ENCODE assay signal across 8 cellular contexts in the genomic region with DNA sequence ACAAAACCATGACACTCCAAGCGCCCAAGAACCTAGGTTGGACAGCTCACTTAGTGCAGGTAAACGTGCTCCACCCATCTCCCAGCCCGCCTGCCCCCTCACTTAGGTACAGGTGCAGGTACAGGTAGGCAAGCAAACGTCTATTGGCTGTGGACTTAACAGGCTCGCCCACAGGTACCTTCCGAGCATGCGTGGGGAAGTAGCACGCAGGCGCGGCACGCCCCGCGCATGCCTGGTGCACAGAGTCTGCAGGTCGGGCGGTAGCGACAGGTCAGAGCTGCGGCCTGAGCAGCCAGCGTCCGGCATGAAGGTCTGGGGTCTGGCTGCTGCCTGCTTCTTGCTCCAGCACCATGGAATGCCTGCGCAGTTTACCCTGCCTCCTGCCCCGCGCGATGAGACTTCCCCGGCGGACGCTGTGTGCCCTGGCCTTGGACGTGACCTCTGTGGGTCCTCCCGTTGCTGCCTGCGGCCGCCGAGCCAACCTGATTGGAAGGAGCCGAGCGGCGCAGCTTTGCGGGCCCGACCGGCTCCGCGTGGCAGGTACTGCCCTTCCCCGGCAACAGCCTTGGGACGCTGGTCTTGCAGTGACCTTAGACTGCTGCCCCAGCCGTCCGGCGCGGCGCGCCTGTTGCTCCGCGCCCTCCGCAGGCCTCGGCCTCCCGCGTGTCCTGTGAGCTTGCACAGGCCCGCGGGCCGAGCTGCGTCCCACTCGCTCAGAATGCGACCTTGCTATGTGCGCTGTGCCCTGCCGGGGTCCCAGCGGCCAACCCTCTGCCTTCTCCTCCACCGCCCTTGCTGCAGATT.
DNase-seq lines count a peak whose midpoint lies in the region; ATAC-seq lines count a peak whose summit lies in the region.

A gene with protein sequence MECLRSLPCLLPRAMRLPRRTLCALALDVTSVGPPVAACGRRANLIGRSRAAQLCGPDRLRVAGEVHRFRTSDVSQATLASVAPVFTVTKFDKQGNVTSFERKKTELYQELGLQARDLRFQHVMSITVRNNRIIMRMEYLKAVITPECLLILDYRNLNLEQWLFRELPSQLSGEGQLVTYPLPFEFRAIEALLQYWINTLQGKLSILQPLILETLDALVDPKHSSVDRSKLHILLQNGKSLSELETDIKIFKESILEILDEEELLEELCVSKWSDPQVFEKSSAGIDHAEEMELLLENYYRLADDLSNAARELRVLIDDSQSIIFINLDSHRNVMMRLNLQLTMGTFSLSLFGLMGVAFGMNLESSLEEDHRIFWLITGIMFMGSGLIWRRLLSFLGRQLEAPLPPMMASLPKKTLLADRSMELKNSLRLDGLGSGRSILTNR (plus strand): TSS at position 240 of the 804 bp plus-strand sequence. CDS start 111 bp downstream, at position 351.

- H3K4me1 Mint-ChIP-seq in effector memory CD8-positive, alpha-beta T cell (ENCODE audit: low read depth in 2 of 2): peaks cover 12 to 28% of the 10 kb centered on the region in 2 donors
- peaks cover 13% of the 10 kb centered on the region for H3K4me1 Mint-ChIP-seq in memory B cell

- H3K27ac Mint-ChIP-seq in effector memory CD8-positive, alpha-beta T cell: peak within 1 kb of the TSS; percentile 90 to 92
- peak within 1 kb of the TSS; percentile 86 for H3K27ac Mint-ChIP-seq in memory B cell

- ATAC-seq in GM19467 (IDR thresholded peaks at IDR 0.05; ENCODE audit: unreplicated experiment) (peak; percentile 94), memory B cell (ENCODE audit: low read depth) (peak; percentile 96)
- peak; percentile 88 for ATAC-seq in effector memory CD8-positive, alpha-beta T cell (replicated peaks)

- peak within 1 kb of the TSS; percentile 96 to 97 for H3K4me3 Mint-ChIP-seq in effector memory CD8-positive, alpha-beta T cell
- peak within 1 kb of the TSS; percentile 90 for H3K4me3 Mint-ChIP-seq in memory B cell

- no peaks in the 10 kb centered on the region for H3K9me3 Mint-ChIP-seq in effector memory CD8-positive, alpha-beta T cell
- H3K9me3 Mint-ChIP-seq in memory B cell: no peaks in the 10 kb centered on the region

- H3K36me3 Mint-ChIP-seq in effector memory CD8-positive, alpha-beta T cell (ENCODE audit: insufficient read depth): peaks cover 5% of the 10 kb centered on the region
- peaks cover 3% of the 10 kb centered on the region for H3K36me3 Mint-ChIP-seq in memory B cell

- peaks cover 27 to 30% of the 10 kb centered on the region in 2 donors for H3K27me3 Mint-ChIP-seq in effector memory CD8-positive, alpha-beta T cell
- H3K27me3 Mint-ChIP-seq in memory B cell: peaks cover 7% of the 10 kb centered on the region

- peak; percentile 89 for DNase-seq in COLO668 (lab: John Stamatoyannopoulos, UW; ENCODE audit: unreplicated experiment)
- peak; percentile 89 for DNase-seq in HPDE6-E6E7 (ENCODE audit: extremely low spot score)
- DNase-seq in NOMO-1 (lab: John Stamatoyannopoulos, UW; ENCODE audit: unreplicated experiment in 2 of 2): peak; percentile 33 to 55
- peak; percentile 36 to 58 (median 45) for DNase-seq in activated CD8-positive, alpha-beta memory T cell treated with anti-CD3 and anti-CD28 coated beads for 48 hours (ENCODE audit: low read depth in 2 of 3, low spot score in 2 of 3)
- DNase-seq in effector memory CD8-positive, alpha-beta T cell: peak; percentile 53 to 62 (median 60)
- peak; percentile 62 to 67 for DNase-seq in memory B cell (ENCODE audit: low spot score in 2 of 2)
- peak; percentile 50 for DNase-seq in stimulated activated CD8-positive, alpha-beta memory T cell treated with anti-CD3 and anti-CD28 coated beads, Interleukin-12 subunit alpha, Interleukin-12 subunit beta, amount 100 ng/mL, for 24 hours (ENCODE audit: extremely low read depth)

Comparison
In these comparisons a context has a peak if more than half of its experiments do, and no peak if none do; other contexts are left out.
1. Peak in every context shown above with its lines: DNase-seq and ATAC-seq.